Comparison of ENCODE assay signal across 1 cellular context in genomic region chr3:52535411-52536111, GRCh38.
TF ChIP-seq lines count a peak whose summit lies in the region.

No MANE protein-coding gene starts in this region.

TF ChIP-seq in liver, 16 proteins besides CTCF, POLR2A, EP300 and RAD21 (continued from another document):
- TF ChIP-seq HNF4A (conservative IDR thresholded peaks at IDR 0.05) (no peak), NR2F2 (IDR thresholded peaks at IDR 0.05) (no peak), TAF1 (conservative IDR thresholded peaks at IDR 0.05) (no peak), FOXA2 (IDR thresholded peaks at IDR 0.05) (no peak)
